1 cellular context compared by ENCODE assay signal in genomic region chr9:92944921-92945320, GRCh38.
TF ChIP-seq lines count a peak whose summit lies in the region.

No MANE protein-coding gene starts in this region.

TF ChIP-seq in H1, 55 proteins besides CTCF, POLR2A, EP300 and RAD21 (continued from another document):
- TF ChIP-seq CTBP2 (IDR thresholded peaks at IDR 0.05; ENCODE audit: borderline replicate concordance, insufficient read depth, insufficient read length, low read length), result no peak
TF ChIP-seq in H1: peak in this region for 0.
